In the genomic region with DNA sequence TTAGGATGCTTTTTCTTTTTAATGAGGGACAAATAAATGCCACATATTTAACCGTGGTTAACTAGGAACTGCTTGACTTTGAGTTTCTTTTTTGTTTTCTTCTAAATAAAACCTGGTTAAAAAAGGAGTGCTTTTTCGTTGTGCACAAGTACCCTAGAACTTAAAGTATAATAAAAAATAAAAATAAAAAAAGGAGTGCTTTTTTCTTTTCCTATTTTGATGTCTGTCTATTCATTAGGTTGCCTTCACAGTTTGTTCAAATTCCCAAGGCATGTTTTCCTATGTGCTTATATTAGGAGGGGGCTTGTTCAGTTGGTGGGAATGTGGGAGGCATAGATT, we compare ENCODE assay signal across 8 cellular contexts. TPM values are rescaled to one million over a fixed set of nuclear protein-coding genes. Genes with fewer than 3 reads are reported as not detected.
DNase-seq lines count a peak whose midpoint lies in the region; ATAC-seq and TF ChIP-seq lines count a peak whose summit lies in the region.

No MANE protein-coding gene starts in this region.

- H3K9ac ChIP-seq in SK-N-SH = peak overlapping the region; percentile 98

- H3K27ac ChIP-seq in SK-N-SH (ENCODE audit: low read depth in 2 of 2, low read length in 1 of 2) = peak overlapping the region in 1 of 2 experiments; percentile 97; a peak in 3 of 4 replicates
- H3K27ac ChIP-seq in layer of hippocampus (ENCODE audit: low read depth, low read length) = peak overlapping the region; percentile 12
- peak overlapping the region; percentile 99 for H3K27ac ChIP-seq in suprapubic skin

- DNase-seq in SK-N-SH = no peak
- peak; percentile 44 for DNase-seq in astrocyte of the hippocampus (ENCODE audit: low read depth, low spot score)
- no peak for DNase-seq in suprapubic skin (ENCODE audit: low spot score in 2 of 2)
- no peak for DNase-seq in UCSD-AML1 (lab: John Stamatoyannopoulos, UW; ENCODE audit: unreplicated experiment)
- DNase-seq in COLO829 (ENCODE audit: low spot score) = no peak

- peaks cover 17% of the 10 kb centered on the region for H3F3A ChIP-seq in SK-N-SH (replicated peaks; ENCODE audit: insufficient read depth)

- H4K20me1 ChIP-seq in SK-N-SH (ENCODE audit: insufficient read depth) = peaks cover 49% of the 10 kb centered on the region

- CTCF ChIA-PET in SK-N-SH (lab: Yijun Ruan, JAX) = interaction anchor here (0.6 to 10.1 kb wide), 44 partner anchors 8 to 725 kb away, joined by 3 to 67 read pairs (median 4); a partner anchor contains a TSS

- H3K4me1 ChIP-seq in SK-N-SH (ENCODE audit: control insufficient read depth in 1 of 2, insufficient read depth in 2 of 2, low read depth in 1 of 2, low read length in 1 of 2) (peaks cover 6 to 30% of the 10 kb centered on the region in 2 experiments), suprapubic skin (peaks cover 53% of the 10 kb centered on the region)

- TF ChIP-seq CTCF in SK-N-SH (IDR thresholded peaks at IDR 0.05) (no peak), suprapubic skin (IDR thresholded peaks at IDR 0.05) (no peak)

- WGBS in SK-N-SH (ENCODE audit: low lambda C conversion rate) = 37% methylated on average over 2 of the region's 2 CpGs
- WGBS in suprapubic skin = 15% methylated on average over 2 of the region's 2 CpGs

- H2AFZ ChIP-seq in SK-N-SH (ENCODE audit: low read depth) = no peak overlapping the region

- ATAC-seq in SK-N-SH treated with all-trans-retinoic acid at 6 μM for 48 hours (no peak), HG03432 (IDR thresholded peaks at IDR 0.05; ENCODE audit: unreplicated experiment) (no peak)

- peak overlapping the region in 1 of 2 experiments; percentile 84; a peak in 2 of 4 replicates for H3K4me3 ChIP-seq in SK-N-SH (ENCODE audit: low read depth in 2 of 2, low read length in 1 of 2)
- peak overlapping the region; percentile 97 for H3K4me3 ChIP-seq in suprapubic skin

- TF ChIP-seq EP300 in SK-N-SH (IDR thresholded peaks at IDR 0.05; ENCODE audit: borderline replicate concordance in 1 of 2, low read depth in 1 of 2, low read length in 1 of 2) = no peak
- TF ChIP-seq EP300 in suprapubic skin (IDR thresholded peaks at IDR 0.05) = no peak

- TF ChIP-seq RAD21 in SK-N-SH (IDR thresholded peaks at IDR 0.05; ENCODE audit: low read length) = no peak

- H3K9me2 ChIP-seq in SK-N-SH = no peaks in the 10 kb centered on the region

- H3K27me3 ChIP-seq in SK-N-SH (ENCODE audit: insufficient read depth) (no peaks in the 10 kb centered on the region), layer of hippocampus (ENCODE audit: control insufficient read depth, insufficient read depth, low read length) (no peaks in the 10 kb centered on the region), suprapubic skin (no peaks in the 10 kb centered on the region)

- TF ChIP-seq POLR2A in suprapubic skin (IDR thresholded peaks at IDR 0.05) = no peak

- H3K9me3 ChIP-seq in SK-N-SH = no peaks in the 10 kb centered on the region
- no peaks in the 10 kb centered on the region for H3K9me3 ChIP-seq in suprapubic skin

- H3K36me3 ChIP-seq in SK-N-SH (replicated peaks in 1 of 2; ENCODE audit: control insufficient read depth in 1 of 2, insufficient read depth in 2 of 2, low read length in 1 of 2) = peaks cover 6 to 10% of the 10 kb centered on the region in 2 experiments
- peaks cover 19% of the 10 kb centered on the region for H3K36me3 ChIP-seq in suprapubic skin

- peak overlapping the region; percentile 89 for H3K4me2 ChIP-seq in SK-N-SH

- peaks cover 92% of the 10 kb centered on the region for H3K79me2 ChIP-seq in SK-N-SH (ENCODE audit: insufficient read depth)

- POLR2A ChIA-PET in SK-N-SH (lab: Yijun Ruan, JAX) = interaction anchor here (0.6 kb wide), 2 partner anchors 434 to 595 kb away, joined by 3 read pairs; no protein-coding TSS in a partner anchor

TF ChIP-seq in SK-N-SH, 30 proteins besides CTCF, POLR2A, EP300 and RAD21:
- no peak for TF ChIP-seq FOSL2 (IDR thresholded peaks at IDR 0.05; ENCODE audit: borderline replicate concordance, low read depth)
- TF ChIP-seq TEAD4 (IDR thresholded peaks at IDR 0.05; ENCODE audit: borderline replicate concordance, insufficient read depth) = no peak
- TF ChIP-seq NFIC (IDR thresholded peaks at IDR 0.05; ENCODE audit: borderline replicate concordance) = no peak
- no peak for TF ChIP-seq NRF1 (IDR thresholded peaks at IDR 0.05; ENCODE audit: low read depth, low read length)
- TF ChIP-seq SIN3A (IDR thresholded peaks at IDR 0.05; ENCODE audit: borderline replicate concordance, low read depth, low read length) = no peak
- no peak for TF ChIP-seq YY1 (IDR thresholded peaks at IDR 0.05; ENCODE audit: low read depth)
- TF ChIP-seq FOXM1 (IDR thresholded peaks at IDR 0.05; ENCODE audit: low read depth) = no peak

TF ChIP-seq in SK-N-SH treated with all-trans-retinoic acid at 6 μM for 48 hours, 23 proteins besides CTCF, POLR2A, EP300 and RAD21:
- TF ChIP-seq SNAI2 (CRISPR knock-in tag; IDR thresholded peaks at IDR 0.05) (no peak), ESRRG (CRISPR knock-in tag; IDR thresholded peaks at IDR 0.05) (no peak), ARNTL (CRISPR knock-in tag; IDR thresholded peaks at IDR 0.05; ENCODE audit: borderline replicate concordance, low read depth) (no peak), ZFP3 (CRISPR knock-in tag; IDR thresholded peaks at IDR 0.05) (no peak)
- TF ChIP-seq, protein P1, sequence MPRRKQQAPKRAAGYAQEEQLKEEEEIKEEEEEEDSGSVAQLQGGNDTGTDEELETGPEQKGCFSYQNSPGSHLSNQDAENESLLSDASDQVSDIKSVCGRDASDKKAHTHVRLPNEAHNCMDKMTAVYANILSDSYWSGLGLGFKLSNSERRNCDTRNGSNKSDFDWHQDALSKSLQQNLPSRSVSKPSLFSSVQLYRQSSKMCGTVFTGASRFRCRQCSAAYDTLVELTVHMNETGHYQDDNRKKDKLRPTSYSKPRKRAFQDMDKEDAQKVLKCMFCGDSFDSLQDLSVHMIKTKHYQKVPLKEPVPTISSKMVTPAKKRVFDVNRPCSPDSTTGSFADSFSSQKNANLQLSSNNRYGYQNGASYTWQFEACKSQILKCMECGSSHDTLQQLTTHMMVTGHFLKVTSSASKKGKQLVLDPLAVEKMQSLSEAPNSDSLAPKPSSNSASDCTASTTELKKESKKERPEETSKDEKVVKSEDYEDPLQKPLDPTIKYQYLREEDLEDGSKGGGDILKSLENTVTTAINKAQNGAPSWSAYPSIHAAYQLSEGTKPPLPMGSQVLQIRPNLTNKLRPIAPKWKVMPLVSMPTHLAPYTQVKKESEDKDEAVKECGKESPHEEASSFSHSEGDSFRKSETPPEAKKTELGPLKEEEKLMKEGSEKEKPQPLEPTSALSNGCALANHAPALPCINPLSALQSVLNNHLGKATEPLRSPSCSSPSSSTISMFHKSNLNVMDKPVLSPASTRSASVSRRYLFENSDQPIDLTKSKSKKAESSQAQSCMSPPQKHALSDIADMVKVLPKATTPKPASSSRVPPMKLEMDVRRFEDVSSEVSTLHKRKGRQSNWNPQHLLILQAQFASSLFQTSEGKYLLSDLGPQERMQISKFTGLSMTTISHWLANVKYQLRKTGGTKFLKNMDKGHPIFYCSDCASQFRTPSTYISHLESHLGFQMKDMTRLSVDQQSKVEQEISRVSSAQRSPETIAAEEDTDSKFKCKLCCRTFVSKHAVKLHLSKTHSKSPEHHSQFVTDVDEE (CRISPR knock-in tag; IDR thresholded peaks at IDR 0.05) = no peak

RNA-seq across cellular contexts. Expression of a gene that starts 4.4 kb away (rescaled TPM):
- 30.1 and 41.7 TPM in 2 replicates for polyA plus RNA-seq in SK-N-SH (2012; rRNA removed)
- 20.1 and 23.0 TPM in 2 replicates for polyA plus RNA-seq in SK-N-SH (2012; cell fraction: cytosol; rRNA removed)
- polyA plus RNA-seq in SK-N-SH (2012; cell fraction: nucleus; rRNA removed) = 50.5 and 72.9 TPM in 2 replicates
- 100 to 1,000 TPM; 298 to 370 (median 337) TPM for total RNA-seq in suprapubic skin
